12 cellular contexts compared by ENCODE assay signal in genomic region chr2:215136669-215137328, GRCh38. TPM values are rescaled to one million over a fixed set of nuclear protein-coding genes. Genes with fewer than 3 reads are reported as not detected.
DNase-seq lines count a peak whose midpoint lies in the region; ATAC-seq and TF ChIP-seq lines count a peak whose summit lies in the region.
"Had no signal": no experiment of that assay in that cellular context is flagged by ENCODE, and none has a peak within 500 bp of the region (broad histone marks: within the 10 kb centered on the region; RNA-seq: fewer than 3 reads in every experiment).

No MANE protein-coding gene starts in this region.

- H3K9me3 ChIP-seq in mucosa of descending colon (no peaks in the 10 kb centered on the region), right cardiac atrium (ENCODE audit: control insufficient read depth, low read length) (no peaks in the 10 kb centered on the region)
- H3K9me3 ChIP-seq: neutrophil, upper lobe of left lung had no signal

- 47% methylated on average over 3 of the region's 3 CpGs for WGBS in right cardiac atrium

- TF ChIP-seq CTCF in mucosa of descending colon (IDR thresholded peaks at IDR 0.05): no peak

- no peaks in the 10 kb centered on the region for H3K36me3 Mint-ChIP-seq in activated naive CD8-positive, alpha-beta T cell treated with anti-CD3 and anti-CD28 coated beads for 36 hours
- no peaks in the 10 kb centered on the region for H3K36me3 Mint-ChIP-seq in stimulated activated effector memory CD8-positive, alpha-beta T cell treated with anti-CD3 and anti-CD28 coated beads, Interleukin-12 subunit alpha, Interleukin-12 subunit beta, amount 100 ng/mL, for 72 hours

- no peaks in the 10 kb centered on the region for H3K36me3 ChIP-seq in mucosa of descending colon (ENCODE audit: low read depth)
- H3K36me3 ChIP-seq: neutrophil, upper lobe of left lung had no signal

- no peak overlapping the region for H3K27ac Mint-ChIP-seq in activated naive CD8-positive, alpha-beta T cell treated with anti-CD3 and anti-CD28 coated beads for 36 hours
- H3K27ac Mint-ChIP-seq in stimulated activated effector memory CD8-positive, alpha-beta T cell treated with anti-CD3 and anti-CD28 coated beads, Interleukin-12 subunit alpha, Interleukin-12 subunit beta, amount 100 ng/mL, for 72 hours: no peak overlapping the region
- H3K27ac Mint-ChIP-seq: T-helper 1 cell treated with Interleukin-12 subunit alpha and Interleukin-12 subunit beta and Interleukin-4 antibody, amounts not matched to agents 30 μg/mL and 1 μg/mL, for 36 hours had no signal

- H3K4me3 ChIP-seq in mucosa of descending colon (no peak overlapping the region), right cardiac atrium (ENCODE audit: low read length) (no peak overlapping the region)
- H3K4me3 ChIP-seq: coronary artery, upper lobe of left lung had no signal

- H3K27ac ChIP-seq in right cardiac atrium (ENCODE audit: low read length): no peak overlapping the region
- H3K27ac ChIP-seq: coronary artery, neutrophil, upper lobe of left lung had no signal

- H3K27me3 Mint-ChIP-seq in activated naive CD8-positive, alpha-beta T cell treated with anti-CD3 and anti-CD28 coated beads for 36 hours: peaks cover 24% of the 10 kb centered on the region

- H3K27me3 ChIP-seq in right cardiac atrium (ENCODE audit: control insufficient read depth, insufficient read depth): no peaks in the 10 kb centered on the region
- H3K27me3 ChIP-seq: neutrophil, upper lobe of left lung had no signal

- peak; percentile 1 to 8 for DNase-seq in activated CD4-positive, alpha-beta T cell treated with anti-CD3 and anti-CD28 coated beads, Interleukin-2, amount 50 U/mL, for 48 hours
- no peak for DNase-seq in activated CD4-positive, alpha-beta T cell treated with anti-CD3 and anti-CD28 coated beads for 1 hour
- peak; percentile 2 for DNase-seq in activated naive CD8-positive, alpha-beta T cell treated with anti-CD3 and anti-CD28 coated beads for 36 hours
- no peak for DNase-seq in stimulated activated effector memory CD8-positive, alpha-beta T cell treated with anti-CD3 and anti-CD28 coated beads, Interleukin-12 subunit alpha, Interleukin-12 subunit beta, amount 100 ng/mL, for 72 hours (ENCODE audit: low spot score in 2 of 2)
- DNase-seq in mucosa of descending colon (no peak), right cardiac atrium (no peak), retina (no peak)
- DNase-seq: upper lobe of left lung had no signal

- ATAC-seq in HG03066 (IDR thresholded peaks at IDR 0.05; ENCODE audit: low read depth, unreplicated experiment): peak; percentile 49
- peak; percentile 72 for ATAC-seq in stimulated activated effector memory CD8-positive, alpha-beta T cell treated with anti-CD3 and anti-CD28 coated beads, Interleukin-12 subunit alpha, Interleukin-12 subunit beta, amount 100 ng/mL, for 72 hours
- no peak for ATAC-seq in mucosa of descending colon
- ATAC-seq in right cardiac atrium: no peak

- intact Hi-C loops in mucosa of descending colon (cut with DNase I, micrococcal nuclease): no loop called here
- intact Hi-C loops in right cardiac atrium (cut with DNase I): no loop called here

- H3K4me1 ChIP-seq in mucosa of descending colon (ENCODE audit: low read depth) (no peaks in the 10 kb centered on the region), right cardiac atrium (ENCODE audit: control insufficient read depth, insufficient read depth, low read length) (no peaks in the 10 kb centered on the region)

- peaks cover 5% of the 10 kb centered on the region for H3K4me1 Mint-ChIP-seq in activated naive CD8-positive, alpha-beta T cell treated with anti-CD3 and anti-CD28 coated beads for 36 hours
- H3K4me1 Mint-ChIP-seq in stimulated activated effector memory CD8-positive, alpha-beta T cell treated with anti-CD3 and anti-CD28 coated beads, Interleukin-12 subunit alpha, Interleukin-12 subunit beta, amount 100 ng/mL, for 72 hours: no peaks in the 10 kb centered on the region

- no peak overlapping the region for H3K4me3 Mint-ChIP-seq in activated naive CD8-positive, alpha-beta T cell treated with anti-CD3 and anti-CD28 coated beads for 36 hours
- H3K4me3 Mint-ChIP-seq in stimulated activated effector memory CD8-positive, alpha-beta T cell treated with anti-CD3 and anti-CD28 coated beads, Interleukin-12 subunit alpha, Interleukin-12 subunit beta, amount 100 ng/mL, for 72 hours: no peak overlapping the region
- H3K4me3 Mint-ChIP-seq: T-helper 1 cell treated with Interleukin-12 subunit alpha and Interleukin-12 subunit beta and Interleukin-4 antibody, amounts not matched to agents 30 μg/mL and 1 μg/mL, for 36 hours had no signal

- peaks cover 3% of the 10 kb centered on the region for H3K9me3 Mint-ChIP-seq in activated naive CD8-positive, alpha-beta T cell treated with anti-CD3 and anti-CD28 coated beads for 36 hours
- no peaks in the 10 kb centered on the region for H3K9me3 Mint-ChIP-seq in stimulated activated effector memory CD8-positive, alpha-beta T cell treated with anti-CD3 and anti-CD28 coated beads, Interleukin-12 subunit alpha, Interleukin-12 subunit beta, amount 100 ng/mL, for 72 hours
- H3K9me3 Mint-ChIP-seq: T-helper 1 cell treated with Interleukin-12 subunit alpha and Interleukin-12 subunit beta and Interleukin-4 antibody, amounts not matched to agents 30 μg/mL and 1 μg/mL, for 36 hours had no signal

RNA-seq across cellular contexts. Expression of gene ABCA12, which starts 1.6 kb away (rescaled TPM):
- not detected for total RNA-seq in activated naive CD8-positive, alpha-beta T cell treated with anti-CD3 and anti-CD28 coated beads for 36 hours
- total RNA-seq in mucosa of descending colon: 1 to 10 TPM in 1 of 3 donors, under 1 TPM in 1, not detected in 1; 0.05 to 1.1 TPM
- not detected for total RNA-seq in right cardiac atrium
- polyA plus RNA-seq in right cardiac atrium: not detected

Comparison
In these comparisons a context has a peak if more than half of its experiments do, and no peak if none do; other contexts are left out.
1. DNase-seq: peak in activated CD4-positive, alpha-beta T cell treated with anti-CD3 and anti-CD28 coated beads, Interleukin-2, amount 50 U/mL, for 48 hours (2 of 2) and activated naive CD8-positive, alpha-beta T cell treated with anti-CD3 and anti-CD28 coated beads for 36 hours (single experiment); none in activated CD4-positive, alpha-beta T cell treated with anti-CD3 and anti-CD28 coated beads for 1 hour (single experiment), stimulated activated effector memory CD8-positive, alpha-beta T cell treated with anti-CD3 and anti-CD28 coated beads, Interleukin-12 subunit alpha, Interleukin-12 subunit beta, amount 100 ng/mL, for 72 hours (0 of 2), mucosa of descending colon (0 of 3), right cardiac atrium (0 of 3) and retina (single experiment).
2. ATAC-seq: peak in HG03066 (single experiment) and stimulated activated effector memory CD8-positive, alpha-beta T cell treated with anti-CD3 and anti-CD28 coated beads, Interleukin-12 subunit alpha, Interleukin-12 subunit beta, amount 100 ng/mL, for 72 hours (single experiment); none in mucosa of descending colon (single experiment) and right cardiac atrium (0 of 2).